ENCODE assay signal across 1 cellular context in the genomic region with DNA sequence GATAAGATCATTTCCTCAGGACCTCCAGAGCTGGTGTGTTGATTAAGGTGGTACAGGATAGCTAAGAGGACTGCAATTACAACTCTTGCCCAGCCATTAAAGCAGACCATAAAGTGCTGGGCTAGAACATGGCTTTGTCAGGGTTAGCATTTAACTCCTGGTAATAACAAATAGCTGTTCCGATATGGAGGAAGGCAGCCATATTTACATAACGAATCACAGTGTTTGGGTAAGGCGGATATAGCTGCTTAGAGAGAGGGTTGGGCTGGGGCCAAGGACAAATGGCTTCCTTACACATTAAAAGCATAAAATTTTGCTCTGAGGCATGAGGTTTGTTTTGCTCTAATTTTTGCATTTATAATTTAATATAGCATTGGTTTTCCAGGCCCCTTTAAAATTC.
TF ChIP-seq lines count a peak whose summit lies in the region.

No MANE protein-coding gene starts in this region.

TF ChIP-seq in HepG2, 621 proteins besides CTCF, POLR2A, EP300 and RAD21 (continued from another document and continues in another):
- TF ChIP-seq, protein P1, sequence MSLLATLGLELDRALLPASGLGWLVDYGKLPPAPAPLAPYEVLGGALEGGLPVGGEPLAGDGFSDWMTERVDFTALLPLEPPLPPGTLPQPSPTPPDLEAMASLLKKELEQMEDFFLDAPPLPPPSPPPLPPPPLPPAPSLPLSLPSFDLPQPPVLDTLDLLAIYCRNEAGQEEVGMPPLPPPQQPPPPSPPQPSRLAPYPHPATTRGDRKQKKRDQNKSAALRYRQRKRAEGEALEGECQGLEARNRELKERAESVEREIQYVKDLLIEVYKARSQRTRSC (CRISPR knock-in tag; IDR thresholded peaks at IDR 0.05; ENCODE audit: low read depth), result no peak
- no peak for TF ChIP-seq ZNF564 (CRISPR knock-in tag; IDR thresholded peaks at IDR 0.05)
- TF ChIP-seq, protein P2, sequence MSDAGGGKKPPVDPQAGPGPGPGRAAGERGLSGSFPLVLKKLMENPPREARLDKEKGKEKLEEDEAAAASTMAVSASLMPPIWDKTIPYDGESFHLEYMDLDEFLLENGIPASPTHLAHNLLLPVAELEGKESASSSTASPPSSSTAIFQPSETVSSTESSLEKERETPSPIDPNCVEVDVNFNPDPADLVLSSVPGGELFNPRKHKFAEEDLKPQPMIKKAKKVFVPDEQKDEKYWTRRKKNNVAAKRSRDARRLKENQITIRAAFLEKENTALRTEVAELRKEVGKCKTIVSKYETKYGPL (CRISPR knock-in tag; IDR thresholded peaks at IDR 0.05), result no peak
- TF ChIP-seq RXRA (CRISPR knock-in tag; IDR thresholded peaks at IDR 0.05), result no peak; the same call in 1 of the 2 replicates
- TF ChIP-seq, protein P3, sequence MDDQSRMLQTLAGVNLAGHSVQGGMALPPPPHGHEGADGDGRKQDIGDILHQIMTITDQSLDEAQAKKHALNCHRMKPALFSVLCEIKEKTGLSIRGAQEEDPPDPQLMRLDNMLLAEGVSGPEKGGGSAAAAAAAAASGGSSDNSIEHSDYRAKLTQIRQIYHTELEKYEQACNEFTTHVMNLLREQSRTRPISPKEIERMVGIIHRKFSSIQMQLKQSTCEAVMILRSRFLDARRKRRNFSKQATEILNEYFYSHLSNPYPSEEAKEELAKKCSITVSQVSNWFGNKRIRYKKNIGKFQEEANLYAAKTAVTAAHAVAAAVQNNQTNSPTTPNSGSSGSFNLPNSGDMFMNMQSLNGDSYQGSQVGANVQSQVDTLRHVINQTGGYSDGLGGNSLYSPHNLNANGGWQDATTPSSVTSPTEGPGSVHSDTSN (CRISPR knock-in tag; IDR thresholded peaks at IDR 0.05; ENCODE audit: borderline replicate concordance), result no peak
- TF ChIP-seq ADNP (CRISPR knock-in tag; IDR thresholded peaks at IDR 0.05), result no peak
- TF ChIP-seq ZNF530 (CRISPR knock-in tag; IDR thresholded peaks at IDR 0.05; ENCODE audit: low read depth), result no peak
- TF ChIP-seq ZNF460 (CRISPR knock-in tag; IDR thresholded peaks at IDR 0.05; ENCODE audit: borderline replicate concordance), result no peak
- TF ChIP-seq, protein P4, sequence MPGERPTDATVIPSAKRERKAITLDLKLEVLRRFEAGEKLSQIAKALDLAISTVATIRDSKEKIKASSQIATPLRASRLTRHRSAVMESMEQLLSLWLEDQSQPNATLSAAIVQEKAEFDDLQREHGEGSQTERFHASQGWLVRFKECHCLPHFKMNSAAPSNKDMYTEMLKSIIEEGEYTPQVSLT (CRISPR knock-in tag; IDR thresholded peaks at IDR 0.05; ENCODE audit: borderline replicate concordance, low read depth), result no peak
- TF ChIP-seq, protein P5, sequence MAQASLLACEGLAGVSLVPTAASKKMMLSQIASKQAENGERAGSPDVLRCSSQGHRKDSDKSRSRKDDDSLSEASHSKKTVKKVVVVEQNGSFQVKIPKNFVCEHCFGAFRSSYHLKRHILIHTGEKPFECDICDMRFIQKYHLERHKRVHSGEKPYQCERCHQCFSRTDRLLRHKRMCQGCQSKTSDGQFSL (CRISPR knock-in tag; IDR thresholded peaks at IDR 0.05), result no peak
- TF ChIP-seq, protein P6, sequence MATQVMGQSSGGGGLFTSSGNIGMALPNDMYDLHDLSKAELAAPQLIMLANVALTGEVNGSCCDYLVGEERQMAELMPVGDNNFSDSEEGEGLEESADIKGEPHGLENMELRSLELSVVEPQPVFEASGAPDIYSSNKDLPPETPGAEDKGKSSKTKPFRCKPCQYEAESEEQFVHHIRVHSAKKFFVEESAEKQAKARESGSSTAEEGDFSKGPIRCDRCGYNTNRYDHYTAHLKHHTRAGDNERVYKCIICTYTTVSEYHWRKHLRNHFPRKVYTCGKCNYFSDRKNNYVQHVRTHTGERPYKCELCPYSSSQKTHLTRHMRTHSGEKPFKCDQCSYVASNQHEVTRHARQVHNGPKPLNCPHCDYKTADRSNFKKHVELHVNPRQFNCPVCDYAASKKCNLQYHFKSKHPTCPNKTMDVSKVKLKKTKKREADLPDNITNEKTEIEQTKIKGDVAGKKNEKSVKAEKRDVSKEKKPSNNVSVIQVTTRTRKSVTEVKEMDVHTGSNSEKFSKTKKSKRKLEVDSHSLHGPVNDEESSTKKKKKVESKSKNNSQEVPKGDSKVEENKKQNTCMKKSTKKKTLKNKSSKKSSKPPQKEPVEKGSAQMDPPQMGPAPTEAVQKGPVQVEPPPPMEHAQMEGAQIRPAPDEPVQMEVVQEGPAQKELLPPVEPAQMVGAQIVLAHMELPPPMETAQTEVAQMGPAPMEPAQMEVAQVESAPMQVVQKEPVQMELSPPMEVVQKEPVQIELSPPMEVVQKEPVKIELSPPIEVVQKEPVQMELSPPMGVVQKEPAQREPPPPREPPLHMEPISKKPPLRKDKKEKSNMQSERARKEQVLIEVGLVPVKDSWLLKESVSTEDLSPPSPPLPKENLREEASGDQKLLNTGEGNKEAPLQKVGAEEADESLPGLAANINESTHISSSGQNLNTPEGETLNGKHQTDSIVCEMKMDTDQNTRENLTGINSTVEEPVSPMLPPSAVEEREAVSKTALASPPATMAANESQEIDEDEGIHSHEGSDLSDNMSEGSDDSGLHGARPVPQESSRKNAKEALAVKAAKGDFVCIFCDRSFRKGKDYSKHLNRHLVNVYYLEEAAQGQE (IDR thresholded peaks at IDR 0.05; ENCODE audit: borderline replicate concordance in 1 of 2, low read depth in 1 of 2, low read length in 2 of 2), result no peak
- no peak for TF ChIP-seq HNRNPH1 (optimal IDR thresholded peaks at IDR 0.05; ENCODE audit: low read depth, low read length)
- TF ChIP-seq, protein P7, sequence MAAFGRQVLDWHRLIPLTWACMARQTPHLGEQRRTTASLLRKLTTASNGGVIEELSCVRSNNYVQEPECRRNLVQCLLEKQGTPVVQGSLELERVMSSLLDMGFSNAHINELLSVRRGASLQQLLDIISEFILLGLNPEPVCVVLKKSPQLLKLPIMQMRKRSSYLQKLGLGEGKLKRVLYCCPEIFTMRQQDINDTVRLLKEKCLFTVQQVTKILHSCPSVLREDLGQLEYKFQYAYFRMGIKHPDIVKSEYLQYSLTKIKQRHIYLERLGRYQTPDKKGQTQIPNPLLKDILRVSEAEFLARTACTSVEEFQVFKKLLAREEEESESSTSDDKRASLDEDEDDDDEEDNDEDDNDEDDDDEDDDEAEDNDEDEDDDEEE (CRISPR knock-in tag; IDR thresholded peaks at IDR 0.05), result no peak
- TF ChIP-seq, protein P8, sequence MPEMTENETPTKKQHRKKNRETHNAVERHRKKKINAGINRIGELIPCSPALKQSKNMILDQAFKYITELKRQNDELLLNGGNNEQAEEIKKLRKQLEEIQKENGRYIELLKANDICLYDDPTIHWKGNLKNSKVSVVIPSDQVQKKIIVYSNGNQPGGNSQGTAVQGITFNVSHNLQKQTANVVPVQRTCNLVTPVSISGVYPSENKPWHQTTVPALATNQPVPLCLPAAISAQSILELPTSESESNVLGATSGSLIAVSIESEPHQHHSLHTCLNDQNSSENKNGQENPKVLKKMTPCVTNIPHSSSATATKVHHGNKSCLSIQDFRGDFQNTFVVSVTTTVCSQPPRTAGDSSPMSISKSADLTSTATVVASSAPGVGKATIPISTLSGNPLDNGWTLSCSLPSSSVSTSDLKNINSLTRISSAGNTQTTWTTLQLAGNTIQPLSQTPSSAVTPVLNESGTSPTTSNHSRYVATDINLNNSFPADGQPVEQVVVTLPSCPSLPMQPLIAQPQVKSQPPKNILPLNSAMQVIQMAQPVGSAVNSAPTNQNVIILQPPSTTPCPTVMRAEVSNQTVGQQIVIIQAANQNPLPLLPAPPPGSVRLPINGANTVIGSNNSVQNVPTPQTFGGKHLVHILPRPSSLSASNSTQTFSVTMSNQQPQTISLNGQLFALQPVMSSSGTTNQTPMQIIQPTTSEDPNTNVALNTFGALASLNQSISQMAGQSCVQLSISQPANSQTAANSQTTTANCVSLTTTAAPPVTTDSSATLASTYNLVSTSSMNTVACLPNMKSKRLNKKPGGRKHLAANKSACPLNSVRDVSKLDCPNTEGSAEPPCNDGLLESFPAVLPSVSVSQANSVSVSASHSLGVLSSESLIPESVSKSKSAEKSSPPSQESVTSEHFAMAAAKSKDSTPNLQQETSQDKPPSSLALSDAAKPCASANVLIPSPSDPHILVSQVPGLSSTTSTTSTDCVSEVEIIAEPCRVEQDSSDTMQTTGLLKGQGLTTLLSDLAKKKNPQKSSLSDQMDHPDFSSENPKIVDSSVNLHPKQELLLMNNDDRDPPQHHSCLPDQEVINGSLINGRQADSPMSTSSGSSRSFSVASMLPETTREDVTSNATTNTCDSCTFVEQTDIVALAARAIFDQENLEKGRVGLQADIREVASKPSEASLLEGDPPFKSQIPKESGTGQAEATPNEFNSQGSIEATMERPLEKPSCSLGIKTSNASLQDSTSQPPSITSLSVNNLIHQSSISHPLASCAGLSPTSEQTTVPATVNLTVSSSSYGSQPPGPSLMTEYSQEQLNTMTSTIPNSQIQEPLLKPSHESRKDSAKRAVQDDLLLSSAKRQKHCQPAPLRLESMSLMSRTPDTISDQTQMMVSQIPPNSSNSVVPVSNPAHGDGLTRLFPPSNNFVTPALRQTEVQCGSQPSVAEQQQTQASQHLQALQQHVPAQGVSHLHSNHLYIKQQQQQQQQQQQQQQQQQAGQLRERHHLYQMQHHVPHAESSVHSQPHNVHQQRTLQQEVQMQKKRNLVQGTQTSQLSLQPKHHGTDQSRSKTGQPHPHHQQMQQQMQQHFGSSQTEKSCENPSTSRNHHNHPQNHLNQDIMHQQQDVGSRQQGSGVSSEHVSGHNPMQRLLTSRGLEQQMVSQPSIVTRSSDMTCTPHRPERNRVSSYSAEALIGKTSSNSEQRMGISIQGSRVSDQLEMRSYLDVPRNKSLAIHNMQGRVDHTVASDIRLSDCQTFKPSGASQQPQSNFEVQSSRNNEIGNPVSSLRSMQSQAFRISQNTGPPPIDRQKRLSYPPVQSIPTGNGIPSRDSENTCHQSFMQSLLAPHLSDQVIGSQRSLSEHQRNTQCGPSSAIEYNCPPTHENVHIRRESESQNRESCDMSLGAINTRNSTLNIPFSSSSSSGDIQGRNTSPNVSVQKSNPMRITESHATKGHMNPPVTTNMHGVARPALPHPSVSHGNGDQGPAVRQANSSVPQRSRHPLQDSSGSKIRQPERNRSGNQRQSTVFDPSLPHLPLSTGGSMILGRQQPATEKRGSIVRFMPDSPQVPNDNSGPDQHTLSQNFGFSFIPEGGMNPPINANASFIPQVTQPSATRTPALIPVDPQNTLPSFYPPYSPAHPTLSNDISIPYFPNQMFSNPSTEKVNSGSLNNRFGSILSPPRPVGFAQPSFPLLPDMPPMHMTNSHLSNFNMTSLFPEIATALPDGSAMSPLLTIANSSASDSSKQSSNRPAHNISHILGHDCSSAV (CRISPR knock-in tag; IDR thresholded peaks at IDR 0.05; ENCODE audit: borderline replicate concordance), result no peak
- no peak for TF ChIP-seq ZNF775 (CRISPR knock-in tag; IDR thresholded peaks at IDR 0.05; ENCODE audit: borderline replicate concordance)
- TF ChIP-seq GABPA (IDR thresholded peaks at IDR 0.05; ENCODE audit: low read depth, low read length), result no peak
- TF ChIP-seq GABPA (CRISPR knock-in tag; IDR thresholded peaks at IDR 0.05; ENCODE audit: low read depth), result no peak
- peak; percentile 62; the same call in 1 of the 2 replicates for TF ChIP-seq MED1 (CRISPR knock-in tag; IDR thresholded peaks at IDR 0.05)
- TF ChIP-seq NR2C2 (CRISPR knock-in tag; IDR thresholded peaks at IDR 0.05; ENCODE audit: borderline replicate concordance), result no peak
- no peak for TF ChIP-seq STAG1 (CRISPR knock-in tag; IDR thresholded peaks at IDR 0.05)
- no peak for TF ChIP-seq MAZ (IDR thresholded peaks at IDR 0.05; ENCODE audit: borderline replicate concordance, low read depth, low read length)
- no peak for TF ChIP-seq MAZ (CRISPR knock-in tag; IDR thresholded peaks at IDR 0.05; ENCODE audit: low read depth)
- no peak for TF ChIP-seq BRD4 (CRISPR knock-in tag; IDR thresholded peaks at IDR 0.05)
- no peak for TF ChIP-seq SNRNP70 (IDR thresholded peaks at IDR 0.05; ENCODE audit: low read depth, low read length)
- no peak for TF ChIP-seq YEATS2 (CRISPR knock-in tag; IDR thresholded peaks at IDR 0.05; ENCODE audit: borderline replicate concordance)
- no peak for TF ChIP-seq SPEN (CRISPR knock-in tag; IDR thresholded peaks at IDR 0.05; ENCODE audit: low read depth)
- TF ChIP-seq, protein P9, sequence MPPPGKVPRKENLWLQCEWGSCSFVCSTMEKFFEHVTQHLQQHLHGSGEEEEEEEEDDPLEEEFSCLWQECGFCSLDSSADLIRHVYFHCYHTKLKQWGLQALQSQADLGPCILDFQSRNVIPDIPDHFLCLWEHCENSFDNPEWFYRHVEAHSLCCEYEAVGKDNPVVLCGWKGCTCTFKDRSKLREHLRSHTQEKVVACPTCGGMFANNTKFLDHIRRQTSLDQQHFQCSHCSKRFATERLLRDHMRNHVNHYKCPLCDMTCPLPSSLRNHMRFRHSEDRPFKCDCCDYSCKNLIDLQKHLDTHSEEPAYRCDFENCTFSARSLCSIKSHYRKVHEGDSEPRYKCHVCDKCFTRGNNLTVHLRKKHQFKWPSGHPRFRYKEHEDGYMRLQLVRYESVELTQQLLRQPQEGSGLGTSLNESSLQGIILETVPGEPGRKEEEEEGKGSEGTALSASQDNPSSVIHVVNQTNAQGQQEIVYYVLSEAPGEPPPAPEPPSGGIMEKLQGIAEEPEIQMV (CRISPR knock-in tag; IDR thresholded peaks at IDR 0.05; ENCODE audit: low read depth), result no peak
- TF ChIP-seq ZNF30 (CRISPR knock-in tag; IDR thresholded peaks at IDR 0.05), result no peak
- TF ChIP-seq, protein P10, sequence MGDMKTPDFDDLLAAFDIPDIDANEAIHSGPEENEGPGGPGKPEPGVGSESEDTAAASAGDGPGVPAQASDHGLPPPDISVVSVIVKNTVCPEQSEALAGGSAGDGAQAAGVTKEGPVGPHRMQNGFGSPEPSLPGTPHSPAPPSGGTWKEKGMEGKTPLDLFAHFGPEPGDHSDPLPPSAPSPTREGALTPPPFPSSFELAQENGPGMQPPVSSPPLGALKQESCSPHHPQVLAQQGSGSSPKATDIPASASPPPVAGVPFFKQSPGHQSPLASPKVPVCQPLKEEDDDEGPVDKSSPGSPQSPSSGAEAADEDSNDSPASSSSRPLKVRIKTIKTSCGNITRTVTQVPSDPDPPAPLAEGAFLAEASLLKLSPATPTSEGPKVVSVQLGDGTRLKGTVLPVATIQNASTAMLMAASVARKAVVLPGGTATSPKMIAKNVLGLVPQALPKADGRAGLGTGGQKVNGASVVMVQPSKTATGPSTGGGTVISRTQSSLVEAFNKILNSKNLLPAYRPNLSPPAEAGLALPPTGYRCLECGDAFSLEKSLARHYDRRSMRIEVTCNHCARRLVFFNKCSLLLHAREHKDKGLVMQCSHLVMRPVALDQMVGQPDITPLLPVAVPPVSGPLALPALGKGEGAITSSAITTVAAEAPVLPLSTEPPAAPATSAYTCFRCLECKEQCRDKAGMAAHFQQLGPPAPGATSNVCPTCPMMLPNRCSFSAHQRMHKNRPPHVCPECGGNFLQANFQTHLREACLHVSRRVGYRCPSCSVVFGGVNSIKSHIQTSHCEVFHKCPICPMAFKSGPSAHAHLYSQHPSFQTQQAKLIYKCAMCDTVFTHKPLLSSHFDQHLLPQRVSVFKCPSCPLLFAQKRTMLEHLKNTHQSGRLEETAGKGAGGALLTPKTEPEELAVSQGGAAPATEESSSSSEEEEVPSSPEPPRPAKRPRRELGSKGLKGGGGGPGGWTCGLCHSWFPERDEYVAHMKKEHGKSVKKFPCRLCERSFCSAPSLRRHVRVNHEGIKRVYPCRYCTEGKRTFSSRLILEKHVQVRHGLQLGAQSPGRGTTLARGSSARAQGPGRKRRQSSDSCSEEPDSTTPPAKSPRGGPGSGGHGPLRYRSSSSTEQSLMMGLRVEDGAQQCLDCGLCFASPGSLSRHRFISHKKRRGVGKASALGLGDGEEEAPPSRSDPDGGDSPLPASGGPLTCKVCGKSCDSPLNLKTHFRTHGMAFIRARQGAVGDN (CRISPR knock-in tag; IDR thresholded peaks at IDR 0.05), result no peak
- no peak for TF ChIP-seq ZMAT3 (CRISPR knock-in tag; conservative IDR thresholded peaks at IDR 0.05)
- TF ChIP-seq NFE2L2 (IDR thresholded peaks at IDR 0.05; ENCODE audit: low read length), result no peak
- TF ChIP-seq NR2F2 (IDR thresholded peaks at IDR 0.05; ENCODE audit: borderline replicate concordance, low read depth), result no peak
- TF ChIP-seq FOXC1 (CRISPR knock-in tag; IDR thresholded peaks at IDR 0.05; ENCODE audit: borderline replicate concordance), result no peak
